Comparison of ENCODE assay signal across 16 cellular contexts in genomic region chr3:149020196-149020838, GRCh38. TPM values are rescaled to one million over a fixed set of nuclear protein-coding genes. Genes with fewer than 3 reads are reported as not detected.
DNase-seq lines count a peak whose midpoint lies in the region; ATAC-seq and TF ChIP-seq lines count a peak whose summit lies in the region.
"Had no signal": no experiment of that assay in that cellular context is flagged by ENCODE, and none has a peak within 500 bp of the region (broad histone marks: within the 10 kb centered on the region; RNA-seq: fewer than 3 reads in every experiment).

No MANE protein-coding gene starts in this region.

- peak overlapping the region; percentile 12 to 72 for H3K27ac Mint-ChIP-seq in natural killer cell treated with Interleukin-12 subunit alpha and Interleukin-12 subunit beta and Interleukin-15 and Interleukin-18, amount 100 ng/mL, for 72 hours
- peak overlapping the region in 1 of 2 donors; percentile 20 for H3K27ac Mint-ChIP-seq in natural killer cell
- H3K27ac Mint-ChIP-seq in effector memory CD8-positive, alpha-beta T cell, result peak overlapping the region; percentile 81 to 91

- intact Hi-C loops in natural killer cell (cut with micrococcal nuclease) (no loop called here), aorta (cut with DNase I) (no loop called here)

- H3K4me1 ChIP-seq in aorta (ENCODE audit: control insufficient read depth in 1 of 2, insufficient read depth in 2 of 2, low read length in 2 of 2), result peaks cover 2 to 7% of the 10 kb centered on the region in 2 donors
- H3K4me1 ChIP-seq: parathyroid adenoma had no signal

- no peak overlapping the region for H3K4me3 ChIP-seq in aorta (ENCODE audit: low read length in 2 of 2)
- H3K4me3 ChIP-seq: upper lobe of left lung had no signal

- H3K27ac ChIP-seq in aorta (ENCODE audit: low read depth in 1 of 2, low read length in 2 of 2), result no peak overlapping the region
- H3K27ac ChIP-seq: epithelial cell of prostate, parathyroid adenoma, upper lobe of left lung had no signal

- H3K9me3 Mint-ChIP-seq in natural killer cell treated with Interleukin-12 subunit alpha and Interleukin-12 subunit beta and Interleukin-15 and Interleukin-18, amount 100 ng/mL, for 72 hours, result no peaks in the 10 kb centered on the region
- no peaks in the 10 kb centered on the region for H3K9me3 Mint-ChIP-seq in natural killer cell
- no peaks in the 10 kb centered on the region for H3K9me3 Mint-ChIP-seq in effector memory CD8-positive, alpha-beta T cell

- H3K36me3 Mint-ChIP-seq in natural killer cell treated with Interleukin-12 subunit alpha and Interleukin-12 subunit beta and Interleukin-15 and Interleukin-18, amount 100 ng/mL, for 72 hours, result peaks cover 52% of the 10 kb centered on the region
- H3K36me3 Mint-ChIP-seq in natural killer cell, result peaks cover 20% of the 10 kb centered on the region
- peaks cover 50% of the 10 kb centered on the region for H3K36me3 Mint-ChIP-seq in effector memory CD8-positive, alpha-beta T cell (ENCODE audit: insufficient read depth)

- ATAC-seq in natural killer cell treated with Interleukin-12 subunit alpha and Interleukin-12 subunit beta and Interleukin-15 and Interleukin-18, amount 100 ng/mL, for 72 hours, result peak in 1 of 2 donors; percentile 56
- ATAC-seq in natural killer cell (no peak), aorta (ENCODE audit: low FRiP score) (peak; percentile 61), HG03378 (IDR thresholded peaks at IDR 0.05; ENCODE audit: unreplicated experiment) (no peak)
- no peak for ATAC-seq in effector memory CD8-positive, alpha-beta T cell (replicated peaks)

- H3K36me3 ChIP-seq in aorta (ENCODE audit: control insufficient read depth in 1 of 2, insufficient read depth in 2 of 2, low read length in 1 of 2), result peaks cover 0 to 2% of the 10 kb centered on the region in 2 donors

- peaks cover 36 to 54% of the 10 kb centered on the region in 2 donors for H3K4me1 Mint-ChIP-seq in natural killer cell treated with Interleukin-12 subunit alpha and Interleukin-12 subunit beta and Interleukin-15 and Interleukin-18, amount 100 ng/mL, for 72 hours (ENCODE audit: low read depth in 2 of 2)
- peaks cover 21 to 34% of the 10 kb centered on the region in 2 donors for H3K4me1 Mint-ChIP-seq in natural killer cell
- H3K4me1 Mint-ChIP-seq in effector memory CD8-positive, alpha-beta T cell (ENCODE audit: low read depth in 2 of 2), result peaks cover 37 to 46% of the 10 kb centered on the region in 2 donors

- H3K9me3 ChIP-seq in aorta (ENCODE audit: control insufficient read depth, low read length), result no peaks in the 10 kb centered on the region
- H3K9me3 ChIP-seq: upper lobe of left lung had no signal

- H3K27me3 Mint-ChIP-seq in natural killer cell treated with Interleukin-12 subunit alpha and Interleukin-12 subunit beta and Interleukin-15 and Interleukin-18, amount 100 ng/mL, for 72 hours, result no peaks in the 10 kb centered on the region
- H3K27me3 Mint-ChIP-seq in natural killer cell (ENCODE audit: low read depth in 2 of 2), result no peaks in the 10 kb centered on the region
- no peaks in the 10 kb centered on the region for H3K27me3 Mint-ChIP-seq in effector memory CD8-positive, alpha-beta T cell

- peak overlapping the region; percentile 33 for H3K4me3 Mint-ChIP-seq in natural killer cell treated with Interleukin-12 subunit alpha and Interleukin-12 subunit beta and Interleukin-15 and Interleukin-18, amount 100 ng/mL, for 72 hours
- no peak overlapping the region for H3K4me3 Mint-ChIP-seq in natural killer cell
- H3K4me3 Mint-ChIP-seq in effector memory CD8-positive, alpha-beta T cell, result no peak overlapping the region

- H3K27me3 ChIP-seq in aorta (ENCODE audit: control insufficient read depth in 1 of 2, insufficient read depth in 2 of 2, low read length in 1 of 2), result no peaks in the 10 kb centered on the region
- H3K27me3 ChIP-seq: upper lobe of left lung had no signal

- 11 to 14% methylated on average over 3 of the region's 3 CpGs for WGBS in aorta, 2 donors

- DNase-seq in natural killer cell treated with Interleukin-12 subunit alpha and Interleukin-12 subunit beta and Interleukin-15 and Interleukin-18, amount 100 ng/mL, for 72 hours (ENCODE audit: low spot score), result no peak
- no peak for DNase-seq in natural killer cell
- DNase-seq in effector memory CD8-positive, alpha-beta T cell, result no peak
- DNase-seq in iPS-NIHi11 (ENCODE audit: low spot score), result peak; percentile 5
- peak; percentile 66 to 83 for DNase-seq in aorta
- DNase-seq in NCI-H2081 (lab: John Stamatoyannopoulos, UW), result no peak
- no peak for DNase-seq in germinal center (ENCODE audit: low spot score)
- DNase-seq: activated naive CD4-positive, alpha-beta T cell treated with anti-CD3 and anti-CD28 coated beads, Interleukin-2, amount 50 U/mL, for 16 hours; central memory CD4-positive, alpha-beta T cell; DMS53; NK-92 treated with Interleukin-12 subunit alpha and Interleukin-12 subunit beta, amount 100 ng/mL, for 24 hours; SHP77; upper lobe of left lung had no signal

- TF ChIP-seq CTCF in natural killer cell (IDR thresholded peaks at IDR 0.05), result no peak

RNA-seq across cellular contexts. Expression of gene GYG1, which starts 29.0 kb away (rescaled TPM):
- total RNA-seq in natural killer cell treated with Interleukin-12 subunit alpha and Interleukin-12 subunit beta and Interleukin-15 and Interleukin-18, amount 100 ng/mL, for 72 hours, result 100 to 1,000 TPM in 1 of 2 donors, 10 to 100 TPM in 1; 83.5 to 112 TPM
- total RNA-seq in natural killer cell (10 to 100 TPM; 46.6 to 56.5 (median 49.6) TPM), aorta (10 to 100 TPM; 67.3 to 91.7 TPM)
- polyA plus RNA-seq in aorta, result 100 to 1,000 TPM in 1 of 2 donors, 10 to 100 TPM in 1; 73.6 to 101 TPM

Comparison
In these comparisons a context has a peak if more than half of its experiments do, and no peak if none do; other contexts are left out.
1. DNase-seq: peak in iPS-NIHi11 (single experiment) and aorta (2 of 2); none in natural killer cell treated with Interleukin-12 subunit alpha and Interleukin-12 subunit beta and Interleukin-15 and Interleukin-18, amount 100 ng/mL, for 72 hours (single experiment), natural killer cell (single experiment), effector memory CD8-positive, alpha-beta T cell (0 of 3), NCI-H2081 (0 of 2) and germinal center (single experiment).